Comparison of ENCODE assay signal across 8 cellular contexts in the genomic region with DNA sequence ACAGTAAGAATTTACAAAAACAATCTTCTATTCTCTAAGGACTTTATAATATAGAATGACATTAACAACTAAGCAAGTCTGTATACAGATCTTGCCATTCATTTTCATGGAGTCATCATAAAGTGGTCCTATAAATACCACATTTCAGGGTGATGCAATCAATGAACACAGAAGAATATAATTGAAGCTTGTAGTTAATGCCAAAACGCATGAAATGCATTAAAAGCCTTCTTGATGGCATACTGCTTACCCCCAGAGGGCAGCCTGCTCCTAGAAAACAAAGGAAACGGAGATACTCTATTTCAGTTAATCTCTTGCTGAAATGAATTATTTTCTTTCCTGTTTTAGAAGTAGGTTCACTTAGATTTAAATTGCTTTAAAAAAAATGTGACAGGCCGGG. TPM values are rescaled to one million over a fixed set of nuclear protein-coding genes. Genes with fewer than 3 reads are reported as not detected.
A peak's percentile ranks its signal among the peaks of the same experiment; 100 is the strongest.
DNase-seq lines count a peak whose midpoint lies in the region; ATAC-seq and TF ChIP-seq lines count a peak whose summit lies in the region.

No MANE protein-coding gene starts in this region.

- H3K4me1 ChIP-seq in right lobe of liver (no peaks in the 10 kb centered on the region), ovary (ENCODE audit: insufficient read depth) (no peaks in the 10 kb centered on the region)

- H3K27me3 Mint-ChIP-seq in Calu3 (ENCODE audit: unreplicated experiment) = no peaks in the 10 kb centered on the region

- H3K4me3 Mint-ChIP-seq in Calu3 (ENCODE audit: low read depth, unreplicated experiment) = no peak overlapping the region

- no peak for TF ChIP-seq POLR2A in right lobe of liver (IDR thresholded peaks at IDR 0.05)
- no peak for TF ChIP-seq POLR2A in ovary (IDR thresholded peaks at IDR 0.05)

- H3K4me1 Mint-ChIP-seq in Calu3 (ENCODE audit: low read depth, unreplicated experiment) = no peaks in the 10 kb centered on the region

- ATAC-seq in right lobe of liver (peak in 2 of 4 donors; percentile 40 to 69), HG03095 (IDR thresholded peaks at IDR 0.05; ENCODE audit: unreplicated experiment) (no peak)

- intact Hi-C loops in Calu3 (cut with micrococcal nuclease; ENCODE audit: unreplicated experiment) = loop anchor here (1.0 to 5.0 kb wide), 4 partner anchors 81 to 276 kb away; a partner anchor contains a TSS
- intact Hi-C loops in right lobe of liver (cut with DNase I) = no loop called here
- intact Hi-C loops in ovary (cut with DNase I) = no loop called here

- CTCF ChIA-PET in Calu3 (lab: Charles Lee) = interaction anchor here (0.5 to 3.1 kb wide), 17 partner anchors 10 to 738 kb away, joined by 3 to 33 read pairs (median 6); a partner anchor contains a TSS

- no peaks in the 10 kb centered on the region for H3K27me3 ChIP-seq in right lobe of liver
- no peaks in the 10 kb centered on the region for H3K27me3 ChIP-seq in ovary

- H3K27ac ChIP-seq in VCaP = no peak overlapping the region
- no peak overlapping the region for H3K27ac ChIP-seq in right lobe of liver
- H3K27ac ChIP-seq in ovary = no peak overlapping the region

- no peaks in the 10 kb centered on the region for H3K9me3 Mint-ChIP-seq in Calu3 (ENCODE audit: low read depth, unreplicated experiment)

- TF ChIP-seq EP300 in ovary (IDR thresholded peaks at IDR 0.05) = no peak

- peak overlapping the region; percentile 26 for H3K27ac Mint-ChIP-seq in Calu3 (ENCODE audit: unreplicated experiment)

- no TSS peak for BruUV-seq in Calu3 (replicated peaks; lab: Mats Ljungman, UMichigan)

- H3K4me3 ChIP-seq in right lobe of liver = no peak overlapping the region
- no peak overlapping the region for H3K4me3 ChIP-seq in ovary

- DNase-seq in Calu3 (peak; percentile 72), HS-5 (ENCODE audit: low read depth) (peak; percentile 35), right lobe of liver (no peak), NCI-H748 (lab: John Stamatoyannopoulos, UW; ENCODE audit: unreplicated experiment) (no peak), DMS79 (lab: John Stamatoyannopoulos, UW) (no peak), ovary (no peak)

- peak; percentile 58 for TF ChIP-seq CTCF in Calu3 (IDR thresholded peaks at IDR 0.05; ENCODE audit: unreplicated experiment)
- peak; percentile 64 for TF ChIP-seq CTCF in VCaP (conservative IDR thresholded peaks at IDR 0.05)
- TF ChIP-seq CTCF in right lobe of liver (IDR thresholded peaks at IDR 0.05) = peak; percentile 29 to 56 (median 42)
- peak in 1 of 3 donors; percentile 18 for TF ChIP-seq CTCF in ovary (IDR thresholded peaks at IDR 0.05)

- peaks cover 28% of the 10 kb centered on the region for H3K36me3 Mint-ChIP-seq in Calu3 (ENCODE audit: insufficient read depth, unreplicated experiment)

- H3K9me3 ChIP-seq in right lobe of liver (no peaks in the 10 kb centered on the region), ovary (no peaks in the 10 kb centered on the region)

- 40% methylated on average over 3 of the region's 3 CpGs for WGBS in right lobe of liver (ENCODE audit: insufficient coverage, low coverage, low lambda C conversion rate, missing lambda C conversion rate)
- whole genome bisulfite sequencing in ovary, 3 donors = 29 to 35% (median 32%) methylated on average over 3 of the region's 3 CpGs

- H3K36me3 ChIP-seq in right lobe of liver = peaks cover 0 to 47% (median 11%) of the 10 kb centered on the region in 4 donors
- no peaks in the 10 kb centered on the region for H3K36me3 ChIP-seq in ovary

RNA-seq across cellular contexts. Expression of a gene that starts 45.2 kb away (rescaled TPM):
- total RNA-seq in Calu3 (2022) (not detected in 2 replicates), right lobe of liver (not detected), ovary (1 to 10 TPM in 2 of 7 donors, under 1 TPM in 4, not detected in 1; 0.43 to 5.4 (median 0.73) TPM)
- polyA plus RNA-seq in ovary = under 1 TPM; 0.29 to 0.67 TPM

Comparison
In these comparisons a context has a peak if more than half of its experiments do, and no peak if none do; other contexts are left out.
1. DNase-seq: peak in Calu3 (single experiment) and HS-5 (single experiment); none in right lobe of liver (0 of 3), NCI-H748 (single experiment), DMS79 (single experiment) and ovary (0 of 5).